In the genomic region with DNA sequence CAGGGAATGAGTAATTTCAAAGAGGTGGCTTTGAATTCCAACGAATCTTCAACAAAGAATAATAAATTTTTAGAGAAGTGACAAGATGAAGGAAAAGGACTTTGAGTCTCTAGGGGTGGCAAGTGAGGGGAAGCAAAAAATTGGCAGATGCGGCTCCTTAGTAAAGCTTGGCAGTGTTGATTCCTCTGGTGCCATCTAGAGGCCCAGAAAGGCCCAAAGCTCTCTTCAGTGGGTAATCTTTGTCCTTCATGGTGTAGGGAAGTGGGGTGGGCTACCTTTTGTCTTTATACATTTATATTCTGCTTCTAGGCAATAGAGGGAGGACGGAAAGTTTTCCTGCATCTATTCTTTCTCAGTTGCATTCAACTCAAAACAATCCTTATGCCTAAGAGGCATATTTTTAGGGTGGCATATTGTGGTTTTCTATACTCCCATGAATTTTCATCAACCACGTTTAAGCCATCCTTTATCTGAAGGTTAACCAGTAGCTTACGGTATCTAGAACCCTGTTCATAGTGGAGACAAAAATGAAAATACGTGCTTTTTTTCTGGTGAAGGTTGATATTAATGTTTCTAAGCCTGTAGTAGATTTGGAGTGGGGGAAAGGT, we compare ENCODE assay signal across 8 cellular contexts. TPM values are rescaled to one million over a fixed set of nuclear protein-coding genes. Genes with fewer than 3 reads are reported as not detected.
A peak's percentile ranks its signal among the peaks of the same experiment; 100 is the strongest.
DNase-seq lines count a peak whose midpoint lies in the region; ATAC-seq and TF ChIP-seq lines count a peak whose summit lies in the region.

No MANE protein-coding gene starts in this region.

- TF ChIP-seq CTCF in BJ (IDR thresholded peaks at IDR 0.05; ENCODE audit: insufficient read depth, low read depth, low read length) (peak; percentile 60), uterus (IDR thresholded peaks at IDR 0.05) (peak; percentile 24 to 44 (median 28))

- H3K36me3 ChIP-seq in BJ (ENCODE audit: control insufficient read depth, insufficient read depth, low read length) (peaks cover 17% of the 10 kb centered on the region), adipocyte (ENCODE audit: control insufficient read depth, insufficient read depth, low read length, severe bottlenecking) (peaks cover 70% of the 10 kb centered on the region), uterus (no peaks in the 10 kb centered on the region)
- peaks cover 51% of the 10 kb centered on the region for H3K36me3 ChIP-seq in effector memory CD4-positive, alpha-beta T cell (ENCODE audit: control insufficient read depth, insufficient read depth, low read length)

- no peak for TF ChIP-seq POLR2A in uterus (IDR thresholded peaks at IDR 0.05)

- H3K9me3 ChIP-seq in adipocyte (ENCODE audit: control insufficient read depth, low read length) (no peaks in the 10 kb centered on the region), uterus (no peaks in the 10 kb centered on the region)
- H3K9me3 ChIP-seq in effector memory CD4-positive, alpha-beta T cell (ENCODE audit: control insufficient read depth, low read length) = no peaks in the 10 kb centered on the region

- intact Hi-C loops in uterus (cut with DNase I; ENCODE audit: low total_unique reads) = no loop called here

- H3K4me3 ChIP-seq in BJ (ENCODE audit: low read depth, low read length) (no peak overlapping the region), adipocyte (ENCODE audit: low read length) (no peak overlapping the region), uterus (no peak overlapping the region)
- no peak overlapping the region for H3K4me3 ChIP-seq in effector memory CD4-positive, alpha-beta T cell (ENCODE audit: insufficient read depth, low read depth, low read length, poor library complexity, severe bottlenecking)

- no peaks in the 10 kb centered on the region for H3K27me3 ChIP-seq in BJ (ENCODE audit: control insufficient read depth, insufficient read depth, low read length)
- no peaks in the 10 kb centered on the region for H3K27me3 ChIP-seq in adipocyte (replicated peaks; ENCODE audit: control insufficient read depth, insufficient read depth, low read length)
- H3K27me3 ChIP-seq in uterus = no peaks in the 10 kb centered on the region
- H3K27me3 ChIP-seq in effector memory CD4-positive, alpha-beta T cell (replicated peaks; ENCODE audit: control insufficient read depth, insufficient read depth, low read length, poor library complexity, severe bottlenecking) = no peaks in the 10 kb centered on the region

- POLR2A ChIA-PET in BJ (lab: Charles Lee) = no interaction called here

- no peak for DNase-seq in BJ (ENCODE audit: low read depth)
- DNase-seq in NCI-H1694 (lab: John Stamatoyannopoulos, UW) = peak; percentile 78
- DNase-seq in adipocyte (ENCODE audit: low read depth) = peak; percentile 71
- peak; percentile 50 for DNase-seq in iPS-NIHi11 (ENCODE audit: low spot score)
- no peak for DNase-seq in uterus
- no peak for DNase-seq in effector memory CD4-positive, alpha-beta T cell

- ATAC-seq in GM18861 (IDR thresholded peaks at IDR 0.05; ENCODE audit: unreplicated experiment) = peak; percentile 45
- no peak for ATAC-seq in GM21367 (IDR thresholded peaks at IDR 0.05; ENCODE audit: unreplicated experiment)

- no peak overlapping the region for H3K27ac ChIP-seq in uterus
- H3K27ac ChIP-seq in effector memory CD4-positive, alpha-beta T cell (ENCODE audit: insufficient read depth, low read length, poor library complexity, severe bottlenecking) = no peak overlapping the region

- H3K4me1 ChIP-seq in adipocyte (ENCODE audit: control insufficient read depth, insufficient read depth, low read length) (peaks cover 14% of the 10 kb centered on the region), uterus (no peaks in the 10 kb centered on the region)
- no peaks in the 10 kb centered on the region for H3K4me1 ChIP-seq in effector memory CD4-positive, alpha-beta T cell (ENCODE audit: control insufficient read depth, insufficient read depth, low read length, poor library complexity, severe bottlenecking)

- CTCF ChIA-PET in BJ (lab: Yijun Ruan, JAX) = interaction anchor here (0.8 to 3.0 kb wide), 11 partner anchors 9 to 140 kb away, joined by 3 to 22 read pairs (median 4); no protein-coding TSS in a partner anchor

- H3K9ac ChIP-seq in adipocyte (ENCODE audit: low read length) = peak overlapping the region; percentile 1

RNA-seq across cellular contexts. Expression of a gene that starts 17.5 kb away (rescaled TPM):
- 0.54 TPM in 2 replicates for polyA plus RNA-seq in BJ (2011; rRNA removed)
- polyA minus RNA-seq in BJ (2011; rRNA and poly(A)+ RNA removed) = 0.31 and 0.43 TPM in 2 replicates
- total RNA-seq in uterus = 1 to 10 TPM in 1 of 4 donors, not detected in 3; 6.3 TPM

Comparison
In these comparisons a context has a peak if more than half of its experiments do, and no peak if none do; other contexts are left out.
1. DNase-seq: peak in NCI-H1694 (single experiment), adipocyte (single experiment) and iPS-NIHi11 (single experiment); none in BJ (single experiment), uterus (0 of 2) and effector memory CD4-positive, alpha-beta T cell (0 of 3).